In the genomic region with DNA sequence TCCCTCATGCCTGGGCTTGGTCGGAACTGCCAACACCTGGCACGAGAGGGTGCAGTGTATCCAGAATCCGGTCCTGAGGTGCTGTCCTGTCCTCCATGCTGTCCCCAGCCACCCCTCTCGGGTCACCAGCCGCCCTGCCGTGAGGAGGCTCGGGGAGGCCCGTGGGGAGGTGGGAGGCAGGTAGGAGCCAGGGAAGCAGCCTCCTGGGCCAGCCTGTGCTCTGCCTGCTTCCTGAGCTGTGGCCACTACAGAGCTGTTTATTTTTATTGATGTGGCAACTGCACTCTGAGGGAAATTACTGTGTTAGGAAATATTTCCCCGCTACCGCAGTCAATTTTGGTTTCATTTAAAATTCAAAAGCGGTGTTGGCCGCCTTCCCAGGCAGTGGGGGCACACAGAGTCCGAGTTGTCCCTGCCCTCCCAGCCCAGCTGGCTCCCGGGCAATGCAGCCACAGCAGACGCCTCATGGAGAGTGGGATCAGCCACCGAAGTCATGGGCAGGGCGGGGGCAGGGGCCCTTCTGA, we compare ENCODE assay signal across 8 cellular contexts. TPM values are rescaled to one million over a fixed set of nuclear protein-coding genes. Genes with fewer than 3 reads are reported as not detected.
DNase-seq lines count a peak whose midpoint lies in the region; ATAC-seq and TF ChIP-seq lines count a peak whose summit lies in the region.

No MANE protein-coding gene starts in this region.

- intact Hi-C loops in Calu3 (cut with micrococcal nuclease; ENCODE audit: unreplicated experiment) = loop anchor here (2.0 kb wide), 1 partner anchor 56 kb away; no protein-coding TSS in a partner anchor

- H3K27me3 ChIP-seq in mesendoderm (ENCODE audit: insufficient read depth, low read length, poor library complexity) = no peaks in the 10 kb centered on the region

- H3K23ac ChIP-seq in mesendoderm (ENCODE audit: low read length) = no peak overlapping the region

- no peaks in the 10 kb centered on the region for H3K79me2 ChIP-seq in mesendoderm (ENCODE audit: control insufficient read depth, insufficient read depth, low read length)

- H3K36me3 ChIP-seq in mesendoderm (ENCODE audit: control insufficient read depth, insufficient read depth, low read length) = peaks cover 2% of the 10 kb centered on the region

- BruUV-seq in Calu3 (replicated peaks; lab: Mats Ljungman, UMichigan) = no TSS peak

- H3K4me3 Mint-ChIP-seq in Calu3 (ENCODE audit: low read depth, unreplicated experiment) (no peak overlapping the region), chondrocyte (ENCODE audit: unreplicated experiment) (no peak overlapping the region)
- H3K4me3 Mint-ChIP-seq in natural killer cell treated with Interleukin-12 subunit alpha and Interleukin-12 subunit beta and Interleukin-15 and Interleukin-18, amount 100 ng/mL, for 72 hours = peak overlapping the region; percentile 41

- peak; percentile 77 to 87 for ATAC-seq in natural killer cell treated with Interleukin-12 subunit alpha and Interleukin-12 subunit beta and Interleukin-15 and Interleukin-18, amount 100 ng/mL, for 72 hours
- ATAC-seq in GM21786 (IDR thresholded peaks at IDR 0.05; ENCODE audit: unreplicated experiment) (no peak), HG02759 (IDR thresholded peaks at IDR 0.05; ENCODE audit: unreplicated experiment) (no peak)

- no peak overlapping the region for H3K27ac Mint-ChIP-seq in Calu3 (ENCODE audit: unreplicated experiment)
- no peak overlapping the region for H3K27ac Mint-ChIP-seq in chondrocyte (ENCODE audit: unreplicated experiment)
- no peak overlapping the region for H3K27ac Mint-ChIP-seq in natural killer cell treated with Interleukin-12 subunit alpha and Interleukin-12 subunit beta and Interleukin-15 and Interleukin-18, amount 100 ng/mL, for 72 hours

- H3K36me3 Mint-ChIP-seq in Calu3 (ENCODE audit: insufficient read depth, unreplicated experiment) = peaks cover 12% of the 10 kb centered on the region
- H3K36me3 Mint-ChIP-seq in chondrocyte (ENCODE audit: low read depth) = no peaks in the 10 kb centered on the region
- H3K36me3 Mint-ChIP-seq in natural killer cell treated with Interleukin-12 subunit alpha and Interleukin-12 subunit beta and Interleukin-15 and Interleukin-18, amount 100 ng/mL, for 72 hours = no peaks in the 10 kb centered on the region

- H3K9me3 Mint-ChIP-seq in Calu3 (ENCODE audit: low read depth, unreplicated experiment) = peaks cover 4% of the 10 kb centered on the region
- no peaks in the 10 kb centered on the region for H3K9me3 Mint-ChIP-seq in chondrocyte (ENCODE audit: low read depth)
- H3K9me3 Mint-ChIP-seq in natural killer cell treated with Interleukin-12 subunit alpha and Interleukin-12 subunit beta and Interleukin-15 and Interleukin-18, amount 100 ng/mL, for 72 hours = peaks cover 4% of the 10 kb centered on the region

- H3K9ac ChIP-seq in mesendoderm (ENCODE audit: low read length) = no peak overlapping the region

- no peak overlapping the region for H3K4ac ChIP-seq in mesendoderm (ENCODE audit: low read depth, low read length)

- TF ChIP-seq CTCF in Calu3 (IDR thresholded peaks at IDR 0.05; ENCODE audit: unreplicated experiment) (no peak), chondrocyte (IDR thresholded peaks at IDR 0.05) (no peak)

- H3K4me3 ChIP-seq in mesendoderm (ENCODE audit: low read length) = no peak overlapping the region

- H4K5ac ChIP-seq in mesendoderm (ENCODE audit: low read length) = no peak overlapping the region

- WGBS in mesendoderm (ENCODE audit: extremely low coverage, insufficient coverage, low lambda C conversion rate) = no CpG with 5 or more reads among the region's 17 CpGs

- no peak overlapping the region for H2BK120ac ChIP-seq in mesendoderm (ENCODE audit: low read depth, low read length)

- H3K4me1 Mint-ChIP-seq in Calu3 (ENCODE audit: low read depth, unreplicated experiment) = peaks cover 16% of the 10 kb centered on the region
- peaks cover 14% of the 10 kb centered on the region for H3K4me1 Mint-ChIP-seq in chondrocyte (ENCODE audit: low read depth)
- peaks cover 7 to 16% of the 10 kb centered on the region in 2 donors for H3K4me1 Mint-ChIP-seq in natural killer cell treated with Interleukin-12 subunit alpha and Interleukin-12 subunit beta and Interleukin-15 and Interleukin-18, amount 100 ng/mL, for 72 hours (ENCODE audit: low read depth in 2 of 2)

- H3K27ac ChIP-seq in mesendoderm (ENCODE audit: low read depth, low read length) = no peak overlapping the region

- no peaks in the 10 kb centered on the region for H3K79me1 ChIP-seq in mesendoderm (ENCODE audit: low read length)

- CTCF ChIA-PET in Calu3 (lab: Charles Lee) = interaction anchor here (1.0 to 3.1 kb wide), 7 partner anchors 9 to 252 kb away, joined by 3 to 13 read pairs (median 7); a partner anchor contains a TSS

- peaks cover 69% of the 10 kb centered on the region for H3K27me3 Mint-ChIP-seq in Calu3 (ENCODE audit: unreplicated experiment)
- peaks cover 17% of the 10 kb centered on the region for H3K27me3 Mint-ChIP-seq in chondrocyte (ENCODE audit: low read depth)
- peaks cover 0 to 3% of the 10 kb centered on the region in 2 donors for H3K27me3 Mint-ChIP-seq in natural killer cell treated with Interleukin-12 subunit alpha and Interleukin-12 subunit beta and Interleukin-15 and Interleukin-18, amount 100 ng/mL, for 72 hours

- H3K4me1 ChIP-seq in mesendoderm (ENCODE audit: control insufficient read depth, low read depth, low read length) = no peaks in the 10 kb centered on the region

- no peak overlapping the region for H3K18ac ChIP-seq in mesendoderm (ENCODE audit: low read length)

- no peak overlapping the region for H2AK5ac ChIP-seq in mesendoderm (ENCODE audit: low read length)

- no peak overlapping the region for H3K56ac ChIP-seq in mesendoderm (ENCODE audit: low read length)

- H4K8ac ChIP-seq in mesendoderm (ENCODE audit: low read depth, low read length) = no peak overlapping the region

- no peak overlapping the region for H3K4me2 ChIP-seq in mesendoderm (ENCODE audit: low read length)

- H2BK15ac ChIP-seq in mesendoderm (replicated peaks; ENCODE audit: low read depth) = no peak overlapping the region

- no peak overlapping the region for H2BK5ac ChIP-seq in mesendoderm (ENCODE audit: low read length)

- DNase-seq in Calu3 = peak; percentile 50
- peak; percentile 35 for DNase-seq in NCI-H2107 (lab: John Stamatoyannopoulos, UW)
- DNase-seq in chondrocyte (ENCODE audit: low spot score) = peak; percentile 90
- peak; percentile 58 for DNase-seq in natural killer cell treated with Interleukin-12 subunit alpha and Interleukin-12 subunit beta and Interleukin-15 and Interleukin-18, amount 100 ng/mL, for 72 hours (ENCODE audit: low spot score)
- DNase-seq in mesendoderm = no peak
- DNase-seq in GM19240 (ENCODE audit: insufficient read length, low spot score) = no peak

RNA-seq across cellular contexts. Expression of a gene that starts 18.3 kb away (rescaled TPM):
- 62.5 and 67.3 TPM in 2 replicates for total RNA-seq in Calu3 (2022)
- total RNA-seq in chondrocyte = 14.4 to 16.0 TPM (median 14.7 TPM) in 3 replicates
- total RNA-seq in natural killer cell treated with Interleukin-12 subunit alpha and Interleukin-12 subunit beta and Interleukin-15 and Interleukin-18, amount 100 ng/mL, for 72 hours = 10 to 100 TPM; 28.0 to 48.2 TPM
- polyA plus RNA-seq in mesendoderm (2013, experiment 1 of 2) = 47.8 TPM
- 47.2 TPM for polyA plus RNA-seq in mesendoderm (2013, experiment 2 of 2)

RNA-seq across cellular contexts. Expression of a gene that starts 18.5 kb away (rescaled TPM):
- 46.3 and 48.0 TPM in 2 replicates for total RNA-seq in Calu3 (2022)
- total RNA-seq in chondrocyte = 7.9 to 10.1 TPM (median 9.6 TPM) in 3 replicates
- 10 to 100 TPM; 29.5 to 83.7 TPM for total RNA-seq in natural killer cell treated with Interleukin-12 subunit alpha and Interleukin-12 subunit beta and Interleukin-15 and Interleukin-18, amount 100 ng/mL, for 72 hours
- polyA plus RNA-seq in mesendoderm (2013, experiment 1 of 2) = 11.8 TPM
- 10.3 TPM for polyA plus RNA-seq in mesendoderm (2013, experiment 2 of 2)

Comparison
In these comparisons a context has a peak if more than half of its experiments do, and no peak if none do; other contexts are left out.
1. DNase-seq: peak in Calu3 (single experiment), NCI-H2107 (single experiment), chondrocyte (single experiment) and natural killer cell treated with Interleukin-12 subunit alpha and Interleukin-12 subunit beta and Interleukin-15 and Interleukin-18, amount 100 ng/mL, for 72 hours (single experiment); none in mesendoderm (single experiment) and GM19240 (single experiment).
2. ATAC-seq: peak in natural killer cell treated with Interleukin-12 subunit alpha and Interleukin-12 subunit beta and Interleukin-15 and Interleukin-18, amount 100 ng/mL, for 72 hours (2 of 2); none in GM21786 (single experiment) and HG02759 (single experiment).